In the genomic region with DNA sequence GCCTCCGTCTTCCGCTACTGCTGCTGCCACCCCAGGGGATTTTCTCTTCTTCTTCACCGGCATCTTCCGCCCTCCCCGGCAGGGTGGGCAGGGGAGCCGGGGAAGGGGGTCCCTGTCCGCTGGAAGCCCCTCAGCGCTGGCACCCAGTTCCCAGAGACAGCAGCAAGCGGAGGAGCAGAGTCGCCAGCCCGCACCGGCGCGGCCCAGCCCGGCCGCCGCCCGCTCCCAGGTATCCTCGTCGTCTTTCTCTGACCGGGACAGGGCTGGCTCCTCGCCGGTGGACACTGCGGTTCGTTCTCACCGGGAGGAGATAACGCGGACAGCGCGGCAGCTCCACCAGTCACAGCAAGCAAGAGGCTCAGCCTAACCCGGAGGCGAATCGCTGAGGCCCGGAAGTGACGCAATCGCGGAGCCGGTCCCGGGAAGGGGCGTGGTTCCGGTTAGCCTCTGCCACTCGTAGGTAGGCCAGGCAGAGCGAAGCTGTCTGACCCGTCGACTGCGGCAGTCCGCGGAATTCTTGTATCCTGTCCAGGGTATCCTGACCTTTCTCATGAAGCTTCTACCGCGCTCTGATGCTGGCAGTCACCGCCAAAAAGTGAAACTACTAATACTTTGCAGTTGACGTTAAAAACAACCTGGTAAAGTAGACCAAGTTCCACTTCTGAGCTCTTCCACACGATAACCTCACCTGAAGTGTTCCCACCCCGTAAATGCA, we compare ENCODE assay signal across 1 cellular context.
TF ChIP-seq lines count a peak whose summit lies in the region.

DCUN1D5 (minus strand) TSS at position 351 of the 715 bp plus-strand sequence; CDS start at position 63, 288 bp downstream.

TF ChIP-seq in K562, 482 proteins besides CTCF, POLR2A, EP300 and RAD21 (continued from another document):
- TF ChIP-seq, protein P1, sequence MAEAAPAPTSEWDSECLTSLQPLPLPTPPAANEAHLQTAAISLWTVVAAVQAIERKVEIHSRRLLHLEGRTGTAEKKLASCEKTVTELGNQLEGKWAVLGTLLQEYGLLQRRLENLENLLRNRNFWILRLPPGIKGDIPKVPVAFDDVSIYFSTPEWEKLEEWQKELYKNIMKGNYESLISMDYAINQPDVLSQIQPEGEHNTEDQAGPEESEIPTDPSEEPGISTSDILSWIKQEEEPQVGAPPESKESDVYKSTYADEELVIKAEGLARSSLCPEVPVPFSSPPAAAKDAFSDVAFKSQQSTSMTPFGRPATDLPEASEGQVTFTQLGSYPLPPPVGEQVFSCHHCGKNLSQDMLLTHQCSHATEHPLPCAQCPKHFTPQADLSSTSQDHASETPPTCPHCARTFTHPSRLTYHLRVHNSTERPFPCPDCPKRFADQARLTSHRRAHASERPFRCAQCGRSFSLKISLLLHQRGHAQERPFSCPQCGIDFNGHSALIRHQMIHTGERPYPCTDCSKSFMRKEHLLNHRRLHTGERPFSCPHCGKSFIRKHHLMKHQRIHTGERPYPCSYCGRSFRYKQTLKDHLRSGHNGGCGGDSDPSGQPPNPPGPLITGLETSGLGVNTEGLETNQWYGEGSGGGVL (CRISPR knock-in tag; IDR thresholded peaks at IDR 0.05): no peak
- TF ChIP-seq KLF6 (CRISPR knock-in tag; IDR thresholded peaks at IDR 0.05; ENCODE audit: borderline replicate concordance) (no peak), NUFIP1 (IDR thresholded peaks at IDR 0.05; ENCODE audit: partially characterized antibody) (no peak), ZC3H11A (IDR thresholded peaks at IDR 0.05; ENCODE audit: low read depth, low read length) (no peak), POLR2AphosphoS5 (IDR thresholded peaks at IDR 0.05; ENCODE audit: control insufficient read depth, insufficient read depth, low read depth, low read length) (peak; percentile 82), RERE (CRISPR knock-in tag; IDR thresholded peaks at IDR 0.05; ENCODE audit: borderline replicate concordance) (no peak), ARNT (IDR thresholded peaks at IDR 0.05) (no peak), CREB1 (IDR thresholded peaks at IDR 0.05) (peak; percentile 85), CREB1 (CRISPR knock-in tag; IDR thresholded peaks at IDR 0.05) (peak; percentile 93), ZNF384 (IDR thresholded peaks at IDR 0.05; ENCODE audit: low read depth, low read length) (no peak), ZNF311 (CRISPR knock-in tag; IDR thresholded peaks at IDR 0.05) (no peak), ZNF407 (IDR thresholded peaks at IDR 0.05; ENCODE audit: low read depth) (no peak), CREM (IDR thresholded peaks at IDR 0.05; ENCODE audit: low read depth) (peak; percentile 98), ZNF23 (CRISPR knock-in tag; IDR thresholded peaks at IDR 0.05) (no peak), ELF1 (tag; IDR thresholded peaks at IDR 0.05) (no peak)
- TF ChIP-seq, protein P2, sequence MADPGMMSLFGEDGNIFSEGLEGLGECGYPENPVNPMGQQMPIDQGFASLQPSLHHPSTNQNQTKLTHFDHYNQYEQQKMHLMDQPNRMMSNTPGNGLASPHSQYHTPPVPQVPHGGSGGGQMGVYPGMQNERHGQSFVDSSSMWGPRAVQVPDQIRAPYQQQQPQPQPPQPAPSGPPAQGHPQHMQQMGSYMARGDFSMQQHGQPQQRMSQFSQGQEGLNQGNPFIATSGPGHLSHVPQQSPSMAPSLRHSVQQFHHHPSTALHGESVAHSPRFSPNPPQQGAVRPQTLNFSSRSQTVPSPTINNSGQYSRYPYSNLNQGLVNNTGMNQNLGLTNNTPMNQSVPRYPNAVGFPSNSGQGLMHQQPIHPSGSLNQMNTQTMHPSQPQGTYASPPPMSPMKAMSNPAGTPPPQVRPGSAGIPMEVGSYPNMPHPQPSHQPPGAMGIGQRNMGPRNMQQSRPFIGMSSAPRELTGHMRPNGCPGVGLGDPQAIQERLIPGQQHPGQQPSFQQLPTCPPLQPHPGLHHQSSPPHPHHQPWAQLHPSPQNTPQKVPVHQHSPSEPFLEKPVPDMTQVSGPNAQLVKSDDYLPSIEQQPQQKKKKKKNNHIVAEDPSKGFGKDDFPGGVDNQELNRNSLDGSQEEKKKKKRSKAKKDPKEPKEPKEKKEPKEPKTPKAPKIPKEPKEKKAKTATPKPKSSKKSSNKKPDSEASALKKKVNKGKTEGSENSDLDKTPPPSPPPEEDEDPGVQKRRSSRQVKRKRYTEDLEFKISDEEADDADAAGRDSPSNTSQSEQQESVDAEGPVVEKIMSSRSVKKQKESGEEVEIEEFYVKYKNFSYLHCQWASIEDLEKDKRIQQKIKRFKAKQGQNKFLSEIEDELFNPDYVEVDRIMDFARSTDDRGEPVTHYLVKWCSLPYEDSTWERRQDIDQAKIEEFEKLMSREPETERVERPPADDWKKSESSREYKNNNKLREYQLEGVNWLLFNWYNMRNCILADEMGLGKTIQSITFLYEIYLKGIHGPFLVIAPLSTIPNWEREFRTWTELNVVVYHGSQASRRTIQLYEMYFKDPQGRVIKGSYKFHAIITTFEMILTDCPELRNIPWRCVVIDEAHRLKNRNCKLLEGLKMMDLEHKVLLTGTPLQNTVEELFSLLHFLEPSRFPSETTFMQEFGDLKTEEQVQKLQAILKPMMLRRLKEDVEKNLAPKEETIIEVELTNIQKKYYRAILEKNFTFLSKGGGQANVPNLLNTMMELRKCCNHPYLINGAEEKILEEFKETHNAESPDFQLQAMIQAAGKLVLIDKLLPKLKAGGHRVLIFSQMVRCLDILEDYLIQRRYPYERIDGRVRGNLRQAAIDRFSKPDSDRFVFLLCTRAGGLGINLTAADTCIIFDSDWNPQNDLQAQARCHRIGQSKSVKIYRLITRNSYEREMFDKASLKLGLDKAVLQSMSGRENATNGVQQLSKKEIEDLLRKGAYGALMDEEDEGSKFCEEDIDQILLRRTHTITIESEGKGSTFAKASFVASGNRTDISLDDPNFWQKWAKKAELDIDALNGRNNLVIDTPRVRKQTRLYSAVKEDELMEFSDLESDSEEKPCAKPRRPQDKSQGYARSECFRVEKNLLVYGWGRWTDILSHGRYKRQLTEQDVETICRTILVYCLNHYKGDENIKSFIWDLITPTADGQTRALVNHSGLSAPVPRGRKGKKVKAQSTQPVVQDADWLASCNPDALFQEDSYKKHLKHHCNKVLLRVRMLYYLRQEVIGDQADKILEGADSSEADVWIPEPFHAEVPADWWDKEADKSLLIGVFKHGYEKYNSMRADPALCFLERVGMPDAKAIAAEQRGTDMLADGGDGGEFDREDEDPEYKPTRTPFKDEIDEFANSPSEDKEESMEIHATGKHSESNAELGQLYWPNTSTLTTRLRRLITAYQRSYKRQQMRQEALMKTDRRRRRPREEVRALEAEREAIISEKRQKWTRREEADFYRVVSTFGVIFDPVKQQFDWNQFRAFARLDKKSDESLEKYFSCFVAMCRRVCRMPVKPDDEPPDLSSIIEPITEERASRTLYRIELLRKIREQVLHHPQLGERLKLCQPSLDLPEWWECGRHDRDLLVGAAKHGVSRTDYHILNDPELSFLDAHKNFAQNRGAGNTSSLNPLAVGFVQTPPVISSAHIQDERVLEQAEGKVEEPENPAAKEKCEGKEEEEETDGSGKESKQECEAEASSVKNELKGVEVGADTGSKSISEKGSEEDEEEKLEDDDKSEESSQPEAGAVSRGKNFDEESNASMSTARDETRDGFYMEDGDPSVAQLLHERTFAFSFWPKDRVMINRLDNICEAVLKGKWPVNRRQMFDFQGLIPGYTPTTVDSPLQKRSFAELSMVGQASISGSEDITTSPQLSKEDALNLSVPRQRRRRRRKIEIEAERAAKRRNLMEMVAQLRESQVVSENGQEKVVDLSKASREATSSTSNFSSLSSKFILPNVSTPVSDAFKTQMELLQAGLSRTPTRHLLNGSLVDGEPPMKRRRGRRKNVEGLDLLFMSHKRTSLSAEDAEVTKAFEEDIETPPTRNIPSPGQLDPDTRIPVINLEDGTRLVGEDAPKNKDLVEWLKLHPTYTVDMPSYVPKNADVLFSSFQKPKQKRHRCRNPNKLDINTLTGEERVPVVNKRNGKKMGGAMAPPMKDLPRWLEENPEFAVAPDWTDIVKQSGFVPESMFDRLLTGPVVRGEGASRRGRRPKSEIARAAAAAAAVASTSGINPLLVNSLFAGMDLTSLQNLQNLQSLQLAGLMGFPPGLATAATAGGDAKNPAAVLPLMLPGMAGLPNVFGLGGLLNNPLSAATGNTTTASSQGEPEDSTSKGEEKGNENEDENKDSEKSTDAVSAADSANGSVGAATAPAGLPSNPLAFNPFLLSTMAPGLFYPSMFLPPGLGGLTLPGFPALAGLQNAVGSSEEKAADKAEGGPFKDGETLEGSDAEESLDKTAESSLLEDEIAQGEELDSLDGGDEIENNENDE (IDR thresholded peaks at IDR 0.05; ENCODE audit: low read depth, low read length): no peak
